ENCODE assay signal across 16 cellular contexts in the genomic region with DNA sequence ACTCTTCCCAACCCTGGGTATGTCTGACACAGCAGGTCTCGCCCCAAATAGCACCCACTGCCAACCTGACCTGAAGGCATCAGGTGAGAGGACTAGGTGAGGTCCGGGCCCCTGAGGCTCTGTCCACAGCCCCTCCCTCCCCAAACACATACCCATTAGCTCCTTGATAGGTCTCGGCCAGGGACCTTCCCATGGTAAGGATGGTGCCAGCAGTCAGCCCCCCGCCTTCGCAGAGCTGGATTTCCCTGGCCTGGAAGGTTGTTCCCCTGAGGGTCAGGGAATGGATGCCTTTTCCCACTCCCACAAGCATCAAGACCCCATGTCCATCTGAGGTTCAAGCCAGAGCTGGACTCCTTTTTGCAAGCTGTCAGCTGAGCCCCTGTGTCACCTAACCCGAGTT. TPM values are rescaled to one million over a fixed set of nuclear protein-coding genes. Genes with fewer than 3 reads are reported as not detected.
DNase-seq lines count a peak whose midpoint lies in the region; ATAC-seq and TF ChIP-seq lines count a peak whose summit lies in the region.
"Had no signal": no experiment of that assay in that cellular context is flagged by ENCODE, and none has a peak within 500 bp of the region (broad histone marks: within the 10 kb centered on the region; RNA-seq: fewer than 3 reads in every experiment).

No MANE protein-coding gene starts in this region.

- no peaks in the 10 kb centered on the region for H3K36me3 ChIP-seq in Karpas-422 (ENCODE audit: insufficient read depth, low read length)
- H3K36me3 ChIP-seq in neuronal stem cell (replicated peaks in 1 of 2; ENCODE audit: control insufficient read depth in 2 of 2, insufficient read depth in 2 of 2, low read length in 2 of 2) = no peaks in the 10 kb centered on the region

- no peak overlapping the region for H2BK120ac ChIP-seq in neuronal stem cell (ENCODE audit: low read depth, low read length)

- no peak overlapping the region for H3K4ac ChIP-seq in neuronal stem cell (ENCODE audit: low read length)

- peak overlapping the region; percentile 90; the same call in 1 of the 2 replicates for H3K27ac ChIP-seq in Karpas-422 (ENCODE audit: low read length)
- no peak overlapping the region for H3K27ac ChIP-seq in neuronal stem cell (replicated peaks; ENCODE audit: low read length)
- H3K27ac ChIP-seq: 22Rv1, A549 had no signal

- no peaks in the 10 kb centered on the region for H3K9me2 ChIP-seq in Karpas-422 (replicated peaks; ENCODE audit: insufficient read depth, low read length)

- H3K4me2 ChIP-seq in Karpas-422 (ENCODE audit: low read depth, low read length, poor library complexity, severe bottlenecking) (peak overlapping the region; percentile 66), neuronal stem cell (ENCODE audit: insufficient read depth, low read length, poor library complexity, severe bottlenecking) (no peak overlapping the region)
- H3K4me2 ChIP-seq: A549 had no signal

- no peaks in the 10 kb centered on the region for H3K9me3 ChIP-seq in Karpas-422 (ENCODE audit: low read length)
- H3K9me3 ChIP-seq in neuronal stem cell (replicated peaks in 1 of 2; ENCODE audit: control insufficient read depth in 2 of 2, insufficient read depth in 1 of 2, low read depth in 1 of 2, low read length in 2 of 2) = no peaks in the 10 kb centered on the region
- H3K9me3 ChIP-seq: A549 had no signal

- peaks cover 40% of the 10 kb centered on the region for H3K27me3 Mint-ChIP-seq in chondrocyte (ENCODE audit: low read depth)

- no peak overlapping the region for H2AFZ ChIP-seq in Karpas-422 (ENCODE audit: low read length)
- H2AFZ ChIP-seq in neuronal stem cell (ENCODE audit: low read length) = no peak overlapping the region

- H2BK12ac ChIP-seq in neuronal stem cell (ENCODE audit: low read length) = no peak overlapping the region

- peaks cover 3% of the 10 kb centered on the region for H3K36me3 Mint-ChIP-seq in chondrocyte (ENCODE audit: low read depth)
- H3K36me3 Mint-ChIP-seq: CD8-positive, alpha-beta T cell had no signal

- H3K18ac ChIP-seq in neuronal stem cell (ENCODE audit: low read length) = peak overlapping the region; percentile 17

- H3K9ac ChIP-seq in Karpas-422 (ENCODE audit: low read length) (peak overlapping the region; percentile 46), neuronal stem cell (ENCODE audit: low read depth, low read length, poor library complexity) (no peak overlapping the region)

- no CpG with 5 or more reads among the region's 6 CpGs for WGBS in neuronal stem cell (ENCODE audit: extremely low coverage in 2 of 2, insufficient read length in 2 of 2, insufficient replicate concordance in 1 of 2), 2 donors

- no peaks in the 10 kb centered on the region for H3K79me1 ChIP-seq in neuronal stem cell (ENCODE audit: low read depth, low read length)

- H3K9me3 Mint-ChIP-seq in chondrocyte (ENCODE audit: low read depth) = no peaks in the 10 kb centered on the region
- H3K9me3 Mint-ChIP-seq: CD8-positive, alpha-beta T cell; H9 had no signal

- H2AK5ac ChIP-seq in neuronal stem cell (ENCODE audit: low read depth, low read length) = peak overlapping the region; percentile 47

- no peak overlapping the region for H2BK5ac ChIP-seq in neuronal stem cell (ENCODE audit: low read length)

- H3K79me2 ChIP-seq in Karpas-422 (ENCODE audit: low read length) = no peaks in the 10 kb centered on the region

- H3K4me1 Mint-ChIP-seq in chondrocyte (ENCODE audit: low read depth) = peaks cover 4% of the 10 kb centered on the region

- H3K4me3 ChIP-seq in Karpas-422 (ENCODE audit: low read length) (peak overlapping the region; percentile 42; the same call in 1 of the 2 replicates), neuronal stem cell (ENCODE audit: low read length in 2 of 2) (no peak overlapping the region), foreskin fibroblast (ENCODE audit: low read depth in 1 of 2, low read length in 2 of 2) (no peak overlapping the region)
- H3K4me3 ChIP-seq: A549, GM12878 had no signal

- H2BK15ac ChIP-seq in neuronal stem cell (ENCODE audit: low read length) = no peak overlapping the region

- no peak overlapping the region for H3K14ac ChIP-seq in neuronal stem cell (ENCODE audit: low read length)

- H3K23ac ChIP-seq in neuronal stem cell (ENCODE audit: low read depth, low read length, poor library complexity) = no peak overlapping the region

- no peak for ATAC-seq in HG03135 (IDR thresholded peaks at IDR 0.05; ENCODE audit: unreplicated experiment)
- ATAC-seq: A549; CD8-positive, alpha-beta T cell; GM12878 had no signal

- no peak overlapping the region for H3K4me3 Mint-ChIP-seq in chondrocyte (ENCODE audit: unreplicated experiment)
- H3K4me3 Mint-ChIP-seq: CD8-positive, alpha-beta T cell; H9 had no signal

- H4K8ac ChIP-seq in neuronal stem cell (ENCODE audit: low read depth, low read length) = no peak overlapping the region

- no peak overlapping the region for H3K27ac Mint-ChIP-seq in chondrocyte (ENCODE audit: unreplicated experiment)
- H3K27ac Mint-ChIP-seq: CD8-positive, alpha-beta T cell; H9 had no signal

- H3K4me1 ChIP-seq in Karpas-422 (ENCODE audit: low read length) (peaks cover 80% of the 10 kb centered on the region), neuronal stem cell (ENCODE audit: control insufficient read depth in 2 of 2, insufficient read depth in 1 of 2, low read depth in 1 of 2, low read length in 2 of 2) (peaks cover 7 to 11% of the 10 kb centered on the region in 2 donors)

- no peak overlapping the region for H4K91ac ChIP-seq in neuronal stem cell (ENCODE audit: low read depth, low read length, poor library complexity)

- peak; percentile 43 for DNase-seq in activated CD8-positive, alpha-beta memory T cell treated with anti-CD3 and anti-CD28 coated beads, Interleukin-2, amount 50 U/mL, for 48 hours
- DNase-seq in activated CD8-positive, alpha-beta memory T cell treated with anti-CD3 and anti-CD28 coated beads for 24 hours = no peak
- DNase-seq in Karpas-422 (no peak), chondrocyte (ENCODE audit: low spot score) (peak; percentile 42), neuronal stem cell (ENCODE audit: low spot score) (no peak), foreskin fibroblast (no peak), activated gamma-delta T cell (lab: John Stamatoyannopoulos, UW) (no peak)
- DNase-seq: AML-193; Calu3; CD8-positive, alpha-beta T cell; DMS79 treated with DMSO at 0.1 percent for 48 hours; H9 had no signal

- no peaks in the 10 kb centered on the region; the same call in 1 of the 2 replicates for H4K20me1 ChIP-seq in Karpas-422 (ENCODE audit: insufficient read depth, low read depth, low read length)

- TF ChIP-seq CTCF in chondrocyte (IDR thresholded peaks at IDR 0.05) = no peak
- no peak for TF ChIP-seq CTCF in foreskin fibroblast (IDR thresholded peaks at IDR 0.05; ENCODE audit: low read depth, low read length)

- H3K27me3 ChIP-seq in Karpas-422 (ENCODE audit: low read length) = no peaks in the 10 kb centered on the region
- peaks cover 0 to 11% (median 5%) of the 10 kb centered on the region in 3 experiments for H3K27me3 ChIP-seq in neuronal stem cell (ENCODE audit: control insufficient read depth in 3 of 3, insufficient read depth in 3 of 3, low read depth in 1 of 3, low read length in 3 of 3)

RNA-seq across cellular contexts. Expression of a gene that starts 2.7 kb away (rescaled TPM):
- total RNA-seq in Karpas-422 (2014; rRNA removed; shearing (Covaris generic); ENCODE audit: low replicate concordance) = 14.1 and 16.0 TPM in 2 replicates
- total RNA-seq in chondrocyte = 0.97 to 1.6 TPM (median 1.3 TPM) in 3 replicates
- polyA plus RNA-seq in neuronal stem cell (2013, experiment 1 of 2) = 18.0 TPM
- polyA plus RNA-seq in neuronal stem cell (2013, experiment 2 of 2) = 16.3 TPM
- total RNA-seq: Calu3; CD8-positive, alpha-beta T cell; GM12878 had no signal
- polyA plus RNA-seq: GM12878 had no signal

Comparison
In these comparisons a context has a peak if more than half of its experiments do, and no peak if none do; other contexts are left out.
1. DNase-seq: peak in activated CD8-positive, alpha-beta memory T cell treated with anti-CD3 and anti-CD28 coated beads, Interleukin-2, amount 50 U/mL, for 48 hours (single experiment) and chondrocyte (single experiment); none in activated CD8-positive, alpha-beta memory T cell treated with anti-CD3 and anti-CD28 coated beads for 24 hours (single experiment), Karpas-422 (single experiment), neuronal stem cell (single experiment), foreskin fibroblast (0 of 2) and activated gamma-delta T cell (single experiment).